In genomic region chr7:36115448-36116321, GRCh38 we compare ENCODE assay signal across 8 cellular contexts. TPM values are rescaled to one million over a fixed set of nuclear protein-coding genes. Genes with fewer than 3 reads are reported as not detected.
DNase-seq lines count a peak whose midpoint lies in the region; ATAC-seq and TF ChIP-seq lines count a peak whose summit lies in the region.

No MANE protein-coding gene starts in this region.

- no peaks in the 10 kb centered on the region for H3K36me3 Mint-ChIP-seq in CD4-positive, alpha-beta memory T cell
- no peaks in the 10 kb centered on the region for H3K36me3 Mint-ChIP-seq in natural killer cell treated with Interleukin-12 subunit alpha and Interleukin-12 subunit beta and Interleukin-15 and Interleukin-18, amount 100 ng/mL, for 72 hours

- H3K27me3 ChIP-seq in CD4-positive, alpha-beta memory T cell (ENCODE audit: insufficient read depth, low read length) = no peaks in the 10 kb centered on the region
- H3K27me3 ChIP-seq in suprapubic skin = no peaks in the 10 kb centered on the region

- TF ChIP-seq CTCF in coronary artery (IDR thresholded peaks at IDR 0.05) = no peak
- no peak for TF ChIP-seq CTCF in suprapubic skin (IDR thresholded peaks at IDR 0.05)

- no peaks in the 10 kb centered on the region for H3K27me3 Mint-ChIP-seq in CD4-positive, alpha-beta memory T cell
- peaks cover 27 to 28% of the 10 kb centered on the region in 2 donors for H3K27me3 Mint-ChIP-seq in natural killer cell treated with Interleukin-12 subunit alpha and Interleukin-12 subunit beta and Interleukin-15 and Interleukin-18, amount 100 ng/mL, for 72 hours

- H3K9me3 ChIP-seq in CD4-positive, alpha-beta memory T cell (ENCODE audit: control insufficient read depth in 1 of 2, low read length in 2 of 2) = no peaks in the 10 kb centered on the region
- H3K9me3 ChIP-seq in suprapubic skin = no peaks in the 10 kb centered on the region

- peak; percentile 100 for ATAC-seq in GM21360 (IDR thresholded peaks at IDR 0.05; ENCODE audit: unreplicated experiment)
- peak; percentile 99 for ATAC-seq in HG03571 (IDR thresholded peaks at IDR 0.05; ENCODE audit: unreplicated experiment)
- peak; percentile 93 to 98 for ATAC-seq in natural killer cell treated with Interleukin-12 subunit alpha and Interleukin-12 subunit beta and Interleukin-15 and Interleukin-18, amount 100 ng/mL, for 72 hours

- H3K27ac ChIP-seq in CD4-positive, alpha-beta memory T cell (ENCODE audit: low read depth, low read length) = peak overlapping the region; percentile 17
- H3K27ac ChIP-seq in coronary artery = peak overlapping the region; percentile 61 to 79
- H3K27ac ChIP-seq in suprapubic skin = peak overlapping the region; percentile 62

- TF ChIP-seq EP300 in suprapubic skin (IDR thresholded peaks at IDR 0.05) = no peak

- H3K4me3 ChIP-seq in CD4-positive, alpha-beta memory T cell (ENCODE audit: low read length in 2 of 2) = no peak overlapping the region
- peak overlapping the region; percentile 27 for H3K4me3 ChIP-seq in coronary artery
- H3K4me3 ChIP-seq in suprapubic skin = no peak overlapping the region

- POLR2A ChIA-PET in CD4-positive, alpha-beta memory T cell (lab: Charles Lee; ENCODE audit: partially characterized antibody) = interaction anchor here (0.8 to 1.5 kb wide), 6 partner anchors 11 to 171 kb away, joined by 3 to 12 read pairs (median 4); no protein-coding TSS in a partner anchor

- H3K9me3 Mint-ChIP-seq in CD4-positive, alpha-beta memory T cell = peaks cover 0 to 5% (median 0%) of the 10 kb centered on the region in 8 donors
- H3K9me3 Mint-ChIP-seq in natural killer cell treated with Interleukin-12 subunit alpha and Interleukin-12 subunit beta and Interleukin-15 and Interleukin-18, amount 100 ng/mL, for 72 hours = no peaks in the 10 kb centered on the region

- TF ChIP-seq POLR2A in suprapubic skin (IDR thresholded peaks at IDR 0.05) = no peak

- WGBS in suprapubic skin = 48% methylated on average over 9 of the region's 9 CpGs

- no peaks in the 10 kb centered on the region for H3K36me3 ChIP-seq in CD4-positive, alpha-beta memory T cell (ENCODE audit: insufficient read depth, low read length)
- no peaks in the 10 kb centered on the region for H3K36me3 ChIP-seq in suprapubic skin

- peak overlapping the region in 7 of 8 donors; percentile 53 to 85 (median 73) for H3K4me3 Mint-ChIP-seq in CD4-positive, alpha-beta memory T cell
- no peak overlapping the region for H3K4me3 Mint-ChIP-seq in natural killer cell treated with Interleukin-12 subunit alpha and Interleukin-12 subunit beta and Interleukin-15 and Interleukin-18, amount 100 ng/mL, for 72 hours

- CTCF ChIA-PET in CD4-positive, alpha-beta memory T cell (lab: Charles Lee; ENCODE audit: partially characterized antibody) = interaction anchor here (0.7 to 2.2 kb wide), 5 partner anchors 10 to 172 kb away, joined by 3 to 10 read pairs (median 4); no protein-coding TSS in a partner anchor

- intact Hi-C loops in CD4-positive, alpha-beta memory T cell (cut with micrococcal nuclease) = no loop called here

- H3K27ac Mint-ChIP-seq in CD4-positive, alpha-beta memory T cell = peak overlapping the region; percentile 28 to 95 (median 90)
- no peak overlapping the region for H3K27ac Mint-ChIP-seq in natural killer cell treated with Interleukin-12 subunit alpha and Interleukin-12 subunit beta and Interleukin-15 and Interleukin-18, amount 100 ng/mL, for 72 hours

- H3K4me1 Mint-ChIP-seq in CD4-positive, alpha-beta memory T cell = peaks cover 37 to 53% (median 44%) of the 10 kb centered on the region in 4 donors
- H3K4me1 Mint-ChIP-seq in natural killer cell treated with Interleukin-12 subunit alpha and Interleukin-12 subunit beta and Interleukin-15 and Interleukin-18, amount 100 ng/mL, for 72 hours (ENCODE audit: low read depth in 2 of 2) = peaks cover 2 to 22% of the 10 kb centered on the region in 2 donors

- peaks cover 49% of the 10 kb centered on the region for H3K4me1 ChIP-seq in CD4-positive, alpha-beta memory T cell (ENCODE audit: insufficient read depth, low read length)
- H3K4me1 ChIP-seq in suprapubic skin = peaks cover 53% of the 10 kb centered on the region

- DNase-seq in CD4-positive, alpha-beta memory T cell = peak in 1 of 5 donors; percentile 59
- peak; percentile 60 for DNase-seq in activated CD4-positive, CD25-positive, alpha-beta regulatory T cell treated with anti-CD3 and anti-CD28 coated beads, Interleukin-2, amount 50 U/mL, for 72 hours
- peak; percentile 80 for DNase-seq in coronary artery (ENCODE audit: low spot score)
- DNase-seq in natural killer cell treated with Interleukin-12 subunit alpha and Interleukin-12 subunit beta and Interleukin-15 and Interleukin-18, amount 100 ng/mL, for 72 hours (ENCODE audit: low spot score) = peak; percentile 69
- DNase-seq in suprapubic skin (ENCODE audit: low spot score in 2 of 2) = peak in 1 of 2 donors; percentile 90
- no peak for DNase-seq in NCI-H2196 (lab: John Stamatoyannopoulos, UW; ENCODE audit: unreplicated experiment)

RNA-seq across cellular contexts. Expression of gene EEPD1, which starts 37.4 kb away (rescaled TPM):
- 1 to 10 TPM; 6.3 to 8.0 TPM for total RNA-seq in CD4-positive, alpha-beta memory T cell
- 10 to 100 TPM; 42.5 to 63.0 TPM for polyA plus RNA-seq in CD4-positive, alpha-beta memory T cell
- 1 to 10 TPM in 1 of 2 donors, under 1 TPM in 1; 0.26 to 1.5 TPM for total RNA-seq in natural killer cell treated with Interleukin-12 subunit alpha and Interleukin-12 subunit beta and Interleukin-15 and Interleukin-18, amount 100 ng/mL, for 72 hours
- total RNA-seq in suprapubic skin = 10 to 100 TPM; 11.7 to 18.2 (median 16.1) TPM

Comparison
In these comparisons a context has a peak if more than half of its experiments do, and no peak if none do; other contexts are left out.
1. H3K27ac ChIP-seq: peak in every context shown above with its lines; median percentile 70 in coronary artery; 62 in suprapubic skin; 17 in CD4-positive, alpha-beta memory T cell.
2. H3K27ac Mint-ChIP-seq: peak in CD4-positive, alpha-beta memory T cell (7 of 7); none in natural killer cell treated with Interleukin-12 subunit alpha and Interleukin-12 subunit beta and Interleukin-15 and Interleukin-18, amount 100 ng/mL, for 72 hours (0 of 2).
3. Peak in every context shown above with its lines, with median percentiles within 50 percentile points of each other: ATAC-seq.